8 cellular contexts compared by ENCODE assay signal in the genomic region with DNA sequence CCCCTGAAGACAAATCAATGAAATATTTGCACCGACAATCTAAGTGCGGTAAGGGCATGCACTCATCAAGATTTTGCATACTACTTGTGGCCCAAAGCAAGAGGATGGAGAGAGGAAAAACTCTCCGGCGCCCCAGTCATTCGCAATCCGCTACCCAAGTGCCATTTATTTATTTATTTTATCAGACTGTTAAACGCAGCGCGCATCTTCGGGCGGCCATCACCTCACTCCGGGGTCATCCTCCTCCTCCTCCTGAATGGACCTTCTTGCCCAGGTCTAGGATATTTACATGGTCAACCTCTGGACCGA. TPM values are rescaled to one million over a fixed set of nuclear protein-coding genes. Genes with fewer than 3 reads are reported as not detected.
DNase-seq lines count a peak whose midpoint lies in the region; ATAC-seq, FAIRE-seq and TF ChIP-seq lines count a peak whose summit lies in the region.

No MANE protein-coding gene starts in this region.

- peaks cover 4% of the 10 kb centered on the region for H3K27me3 Mint-ChIP-seq in Caco-2 (ENCODE audit: insufficient read depth, unreplicated experiment)

- TF ChIP-seq CTCF in Caco-2 (IDR thresholded peaks at IDR 0.05; ENCODE audit: insufficient read depth in 1 of 2, low read depth in 1 of 2, low read length in 1 of 2, severe bottlenecking in 1 of 2, unreplicated experiment in 1 of 2) (no peak), fibroblast of pulmonary artery (IDR thresholded peaks at IDR 0.05; ENCODE audit: low read length, missing control alignments) (no peak), pancreas (IDR thresholded peaks at IDR 0.05) (no peak)

- ATAC-seq in pancreas, result no peak
- ATAC-seq in GM21528 (IDR thresholded peaks at IDR 0.05; ENCODE audit: low FRiP score, unreplicated experiment), result no peak
- ATAC-seq in HG03378 (IDR thresholded peaks at IDR 0.05; ENCODE audit: unreplicated experiment), result no peak
- ATAC-seq in activated CD4-positive, CD25-positive, alpha-beta regulatory T cell treated with anti-CD3 and anti-CD28 coated beads, Interleukin-2, amount 50 U/mL, for 24 hours, result no peak

- no peaks in the 10 kb centered on the region for H3K9me3 ChIP-seq in Caco-2
- H3K9me3 ChIP-seq in pancreas, result no peaks in the 10 kb centered on the region

- H3K27me3 ChIP-seq in Caco-2 (replicated peaks; ENCODE audit: control insufficient read depth, insufficient read depth, low read length), result no peaks in the 10 kb centered on the region
- peaks cover 0 to 8% (median 3%) of the 10 kb centered on the region in 4 donors for H3K27me3 ChIP-seq in pancreas

- DNase-seq in Caco-2, result no peak
- peak; percentile 19 to 55 for DNase-seq in NCI-H526 (lab: John Stamatoyannopoulos, UW)
- peak; percentile 40 for DNase-seq in fibroblast of pulmonary artery (ENCODE audit: low read depth)
- DNase-seq in pancreas, result peak in 2 of 6 donors; percentile 4 to 15
- no peak for DNase-seq in effector CD8-positive, alpha-beta T cell (lab: John Stamatoyannopoulos, UW)

- H3K4me1 Mint-ChIP-seq in Caco-2 (ENCODE audit: low read depth, unreplicated experiment), result no peaks in the 10 kb centered on the region

- no peak overlapping the region for H3K27ac Mint-ChIP-seq in Caco-2 (ENCODE audit: unreplicated experiment)

- peak overlapping the region; percentile 75 for H3K4me3 Mint-ChIP-seq in Caco-2 (ENCODE audit: unreplicated experiment)

- CTCF ChIA-PET in Caco-2 (lab: Charles Lee), result no interaction called here

- no peak overlapping the region for H3K27ac ChIP-seq in pancreas

- intact Hi-C loops in Caco-2 (cut with micrococcal nuclease; ENCODE audit: unreplicated experiment), result no loop called here
- intact Hi-C loops in pancreas (cut with DNase I), result loop anchor here in 1 of 3 donors (5.0 kb wide), 1 partner anchor 321 kb away; no protein-coding TSS in a partner anchor

- no peaks in the 10 kb centered on the region for H3K4me1 ChIP-seq in Caco-2
- no peaks in the 10 kb centered on the region for H3K4me1 ChIP-seq in pancreas

- no peak for FAIRE-seq in pancreas (lab: Jason Lieb, UNC)

- BruUV-seq in Caco-2 (replicated peaks; lab: Mats Ljungman, UMichigan), result no TSS peak

- H3K9me3 Mint-ChIP-seq in Caco-2 (ENCODE audit: unreplicated experiment), result no peaks in the 10 kb centered on the region

- H3K36me3 Mint-ChIP-seq in Caco-2 (ENCODE audit: insufficient read depth, unreplicated experiment), result no peaks in the 10 kb centered on the region

- H3K36me3 ChIP-seq in Caco-2 (ENCODE audit: control insufficient read depth, insufficient read depth, low read length) (no peaks in the 10 kb centered on the region), pancreas (no peaks in the 10 kb centered on the region)

- H3K4me3 ChIP-seq in Caco-2 (ENCODE audit: low read depth, low read length), result peak overlapping the region; percentile 49
- H3K4me3 ChIP-seq in fibroblast of pulmonary artery (replicated peaks; ENCODE audit: low read depth, low read length), result peak overlapping the region; percentile 77
- H3K4me3 ChIP-seq in pancreas, result peak overlapping the region; percentile 8 to 57 (median 44)

- 1 to 5% methylated on average over 13 of the region's 13 CpGs for WGBS in pancreas, 2 donors

- POLR2A ChIA-PET in Caco-2 (lab: Charles Lee), result no interaction called here

RNA-seq across cellular contexts. Expression of a gene that starts 1.2 kb away (rescaled TPM):
- total RNA-seq in Caco-2 (2022), result not detected in 2 replicates
- total RNA-seq in pancreas, result 1 to 10 TPM in 5 of 6 donors, under 1 TPM in 1; 0.59 to 2.9 (median 2.0) TPM
- 1 to 10 TPM; 3.2 to 6.0 TPM for polyA plus RNA-seq in pancreas

Comparison
In these comparisons a context has a peak if more than half of its experiments do, and no peak if none do; other contexts are left out.
1. DNase-seq: peak in NCI-H526 (2 of 2) and fibroblast of pulmonary artery (single experiment); none in Caco-2 (0 of 2) and effector CD8-positive, alpha-beta T cell (single experiment).
2. Peak in every context shown above with its lines, with median percentiles within 50 percentile points of each other: H3K4me3 ChIP-seq.